8 cellular contexts compared by ENCODE assay signal in genomic region chr5:77076961-77077820, GRCh38. TPM values are rescaled to one million over a fixed set of nuclear protein-coding genes. Genes with fewer than 3 reads are reported as not detected.
DNase-seq lines count a peak whose midpoint lies in the region; ATAC-seq and TF ChIP-seq lines count a peak whose summit lies in the region.

No MANE protein-coding gene starts in this region.

- POLR2A ChIA-PET in CD8-positive, alpha-beta memory T cell (lab: Charles Lee): no interaction called here

- H3K4me1 Mint-ChIP-seq in CD8-positive, alpha-beta memory T cell: peaks cover 10 to 16% (median 10%) of the 10 kb centered on the region in 3 donors

- intact Hi-C loops in left lung (cut with DNase I): no loop called here

- H3K9me3 Mint-ChIP-seq in CD8-positive, alpha-beta memory T cell: no peaks in the 10 kb centered on the region

- CTCF ChIA-PET in CD8-positive, alpha-beta memory T cell (lab: Charles Lee): interaction anchor here (1.0 to 2.6 kb wide), 8 partner anchors 9 to 208 kb away, joined by 3 to 13 read pairs (median 6); partner anchors contain the start of genes AGGF1 and ZBED3

- H3K4me1 ChIP-seq in CD8-positive, alpha-beta memory T cell (ENCODE audit: insufficient read depth, low read length): peaks cover 5% of the 10 kb centered on the region
- peaks cover 4 to 12% of the 10 kb centered on the region in 2 donors for H3K4me1 ChIP-seq in left lung

- DNase-seq in CD8-positive, alpha-beta memory T cell: peak; percentile 8 to 57 (median 31)
- DNase-seq in LHCN-M2 (ENCODE audit: low read depth) (peak; percentile 18), dermis blood vessel endothelial cell (peak; percentile 80), left lung (peak; percentile 67 to 94), DMS79 (lab: John Stamatoyannopoulos, UW) (no peak)
- DNase-seq in activated CD4-positive, alpha-beta T cell treated with anti-CD3 and anti-CD28 coated beads for 4 hours: peak; percentile 24 to 44
- DNase-seq in stimulated activated CD4-positive, alpha-beta T cell treated with anti-CD3 and anti-CD28 coated beads, Interleukin-4, amount 100 ng/mL, for 24 hours: peak; percentile 49

- peak overlapping the region in 6 of 7 donors; percentile 44 to 86 (median 60) for H3K4me3 Mint-ChIP-seq in CD8-positive, alpha-beta memory T cell

- peaks cover 0 to 4% of the 10 kb centered on the region in 2 donors for H3K27me3 Mint-ChIP-seq in CD8-positive, alpha-beta memory T cell

- no peaks in the 10 kb centered on the region for H3K36me3 ChIP-seq in CD8-positive, alpha-beta memory T cell (ENCODE audit: insufficient read depth, low read length)
- peaks cover 0 to 3% of the 10 kb centered on the region in 2 donors for H3K36me3 ChIP-seq in left lung

- peaks cover 1 to 6% (median 4%) of the 10 kb centered on the region in 3 donors for H3K36me3 Mint-ChIP-seq in CD8-positive, alpha-beta memory T cell

- H3K27ac Mint-ChIP-seq in CD8-positive, alpha-beta memory T cell: no peak overlapping the region

- ATAC-seq in GM21390 (IDR thresholded peaks at IDR 0.05; ENCODE audit: unreplicated experiment) (peak; percentile 89), left lung (peak; percentile 92)

- H3K9me3 ChIP-seq in CD8-positive, alpha-beta memory T cell (ENCODE audit: low read length): no peaks in the 10 kb centered on the region
- H3K9me3 ChIP-seq in left lung: no peaks in the 10 kb centered on the region

- H3K4me3 ChIP-seq in CD8-positive, alpha-beta memory T cell (ENCODE audit: low read length): no peak overlapping the region
- peak overlapping the region; percentile 27 to 44 for H3K4me3 ChIP-seq in left lung

- H3K27me3 ChIP-seq in CD8-positive, alpha-beta memory T cell (ENCODE audit: insufficient read depth, low read length, poor library complexity, severe bottlenecking): no peaks in the 10 kb centered on the region
- no peaks in the 10 kb centered on the region for H3K27me3 ChIP-seq in left lung

- TF ChIP-seq CTCF in left lung (IDR thresholded peaks at IDR 0.05): peak; percentile 40 to 80

- H3K27ac ChIP-seq in CD8-positive, alpha-beta memory T cell (ENCODE audit: low read depth, low read length): no peak overlapping the region
- peak overlapping the region in 1 of 2 donors; percentile 50 for H3K27ac ChIP-seq in left lung

RNA-seq across cellular contexts. Expression of gene ZBED3, which starts 9.9 kb away (rescaled TPM):
- 1 to 10 TPM; 1.3 to 1.5 TPM for total RNA-seq in CD8-positive, alpha-beta memory T cell
- 1.6 TPM for polyA plus RNA-seq in CD8-positive, alpha-beta memory T cell
- 0.19 and 0.98 TPM in 2 replicates for total RNA-seq in LHCN-M2 (2014; rRNA removed)
- polyA plus RNA-seq in LHCN-M2 (2012): 1.2 TPM
- total RNA-seq in dermis blood vessel endothelial cell: 3.6 and 6.1 TPM in 2 replicates
- total RNA-seq in left lung: 10 to 100 TPM; 11.9 to 13.6 TPM

RNA-seq across cellular contexts. Expression of gene AGGF1, which starts 47.0 kb away (rescaled TPM):
- 10 to 100 TPM; 31.1 to 35.1 TPM for total RNA-seq in CD8-positive, alpha-beta memory T cell
- polyA plus RNA-seq in CD8-positive, alpha-beta memory T cell: 30.2 TPM
- total RNA-seq in LHCN-M2 (2014; rRNA removed) (25.8 and 33.1 TPM in 2 replicates), dermis blood vessel endothelial cell (26.7 and 33.8 TPM in 2 replicates), left lung (10 to 100 TPM; 20.9 to 21.0 TPM)
- 8.3 TPM for polyA plus RNA-seq in LHCN-M2 (2012)
